In genomic region chr2:181036848-181037603, GRCh38 we compare ENCODE assay signal across 10 cellular contexts. TPM values are rescaled to one million over a fixed set of nuclear protein-coding genes. Genes with fewer than 3 reads are reported as not detected.
DNase-seq lines count a peak whose midpoint lies in the region; ATAC-seq and TF ChIP-seq lines count a peak whose summit lies in the region.
"Had no signal": no experiment of that assay in that cellular context is flagged by ENCODE, and none has a peak within 500 bp of the region (broad histone marks: within the 10 kb centered on the region; RNA-seq: fewer than 3 reads in every experiment).

No MANE protein-coding gene starts in this region.

- no peaks in the 10 kb centered on the region for H3K9me3 ChIP-seq in sigmoid colon
- H3K9me3 ChIP-seq: transverse colon had no signal

- H3K36me3 ChIP-seq in sigmoid colon, result no peaks in the 10 kb centered on the region
- H3K36me3 ChIP-seq: transverse colon had no signal

- WGBS in sigmoid colon, 2 donors, result 78 to 85% methylated on average over 4 of the region's 4 CpGs

- in situ Hi-C loops in astrocyte of the cerebellum (cut with HindIII; ENCODE audit: low sequenced_read_pairs), result no loop called here

- peaks cover 22% of the 10 kb centered on the region for H3K36me3 Mint-ChIP-seq in nephron progenitor cell (ENCODE audit: low read depth)

- H3K4me1 ChIP-seq in sigmoid colon, result no peaks in the 10 kb centered on the region
- H3K4me1 ChIP-seq: transverse colon had no signal

- DNase-seq in astrocyte of the cerebellum (ENCODE audit: low read depth), result peak; percentile 49
- no peak for DNase-seq in NCI-H2107 (lab: John Stamatoyannopoulos, UW)
- DNase-seq in sigmoid colon, result no peak
- DNase-seq in nephron progenitor cell, result no peak
- DNase-seq: NCI-H1694 treated with DMSO at 0.1 percent for 48 hours, transverse colon had no signal

- ATAC-seq in GM19035 (IDR thresholded peaks at IDR 0.05; ENCODE audit: unreplicated experiment) (peak; percentile 75), HG03196 (IDR thresholded peaks at IDR 0.05; ENCODE audit: unreplicated experiment) (peak; percentile 64), HG02970 (IDR thresholded peaks at IDR 0.05; ENCODE audit: low FRiP score, unreplicated experiment) (no peak)

- H3K27me3 Mint-ChIP-seq in nephron progenitor cell (ENCODE audit: low read depth, poor library complexity), result no peaks in the 10 kb centered on the region

- H3K27ac ChIP-seq in 22Rv1, result peak overlapping the region; percentile 79
- H3K27ac ChIP-seq in sigmoid colon, result no peak overlapping the region
- H3K27ac ChIP-seq: transverse colon had no signal

- H3K4me3 ChIP-seq in astrocyte of the cerebellum (ENCODE audit: low read depth, low read length) (no peak overlapping the region), sigmoid colon (no peak overlapping the region)
- H3K4me3 ChIP-seq: transverse colon had no signal

- no peak for TF ChIP-seq EP300 in sigmoid colon (IDR thresholded peaks at IDR 0.05)

- H3K9me3 Mint-ChIP-seq in nephron progenitor cell, result peaks cover 7% of the 10 kb centered on the region

- no peak overlapping the region for H3K4me3 Mint-ChIP-seq in nephron progenitor cell

- no peak for TF ChIP-seq POLR2A in sigmoid colon (IDR thresholded peaks at IDR 0.05)

- no peak for TF ChIP-seq CTCF in 22Rv1 (IDR thresholded peaks at IDR 0.05)
- TF ChIP-seq CTCF in astrocyte of the cerebellum (IDR thresholded peaks at IDR 0.05; ENCODE audit: low read depth, low read length, missing control alignments), result no peak
- TF ChIP-seq CTCF in sigmoid colon (IDR thresholded peaks at IDR 0.05), result no peak
- no peak for TF ChIP-seq CTCF in nephron progenitor cell (IDR thresholded peaks at IDR 0.05)

- H3K27me3 ChIP-seq in sigmoid colon, result no peaks in the 10 kb centered on the region
- H3K27me3 ChIP-seq: transverse colon had no signal

- H3K27ac Mint-ChIP-seq in nephron progenitor cell, result no peak overlapping the region

- no peaks in the 10 kb centered on the region for H3K4me1 Mint-ChIP-seq in nephron progenitor cell

- intact Hi-C loops in sigmoid colon (cut with DNase I), result no loop called here

RNA-seq across cellular contexts. Expression of gene UBE2E3, which starts 56.6 kb away (rescaled TPM):
- total RNA-seq in sigmoid colon, result 10 to 100 TPM; 37.5 to 64.7 (median 47.8) TPM
- 100 to 1,000 TPM in 1 of 3 donors, 10 to 100 TPM in 2; 48.2 to 108 (median 70.1) TPM for polyA plus RNA-seq in sigmoid colon
